30 cellular contexts compared by ENCODE assay signal in the genomic region with DNA sequence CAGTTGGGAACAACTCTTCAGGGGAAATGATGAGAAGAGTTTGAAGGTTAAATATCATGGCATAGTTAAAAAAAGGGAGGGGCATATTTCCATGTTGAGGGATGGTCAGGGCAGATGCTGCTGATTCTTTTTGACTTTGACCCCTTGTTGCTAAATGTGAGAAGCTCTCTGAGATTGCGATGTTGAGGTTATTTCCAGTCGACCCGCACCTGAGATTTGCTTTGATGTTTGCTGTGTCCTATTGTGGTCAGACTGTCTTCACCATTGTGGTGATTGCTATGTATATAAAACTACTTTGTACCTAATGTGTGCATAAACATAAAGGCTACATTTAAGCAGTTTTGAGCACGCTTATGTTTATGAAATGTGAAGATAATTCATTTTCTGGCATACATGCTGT.
"Had no signal": no experiment of that assay in that cellular context is flagged by ENCODE, and none has a peak within 500 bp of the region (broad histone marks: within the 10 kb centered on the region; RNA-seq: fewer than 3 reads in every experiment).

No MANE protein-coding gene starts in this region.

- H3K9ac ChIP-seq: neural progenitor cell, parathyroid adenoma had no signal

- H3K36me3 Mint-ChIP-seq: natural killer cell treated with Interleukin-12 subunit alpha and Interleukin-12 subunit beta and Interleukin-15 and Interleukin-18, amount 100 ng/mL, for 72 hours; stimulated activated effector memory CD8-positive, alpha-beta T cell treated with anti-CD3 and anti-CD28 coated beads, Interleukin-12 subunit alpha, Interleukin-12 subunit beta, amount 100 ng/mL, for 72 hours had no signal

- H3K4me1 Mint-ChIP-seq: naive B cell; neural progenitor cell; stimulated activated effector memory CD8-positive, alpha-beta T cell treated with anti-CD3 and anti-CD28 coated beads, Interleukin-12 subunit alpha, Interleukin-12 subunit beta, amount 100 ng/mL, for 72 hours had no signal

- H3K4me1 ChIP-seq: neural progenitor cell, parathyroid adenoma, psoas muscle, spleen, stomach, thyroid gland, upper lobe of left lung, vagina had no signal

- H3K4me3 ChIP-seq: neural progenitor cell, ovary, psoas muscle, skin epidermis, smooth muscle cell, spleen, stomach, thoracic aorta, thyroid gland, tibial nerve, upper lobe of left lung, vagina had no signal

- H3K4me3 Mint-ChIP-seq: naive B cell; naive thymus-derived CD8-positive, alpha-beta T cell; natural killer cell treated with Interleukin-12 subunit alpha and Interleukin-12 subunit beta and Interleukin-15 and Interleukin-18, amount 100 ng/mL, for 72 hours; neural progenitor cell; stimulated activated effector memory CD8-positive, alpha-beta T cell treated with anti-CD3 and anti-CD28 coated beads, Interleukin-12 subunit alpha, Interleukin-12 subunit beta, amount 100 ng/mL, for 72 hours; stimulated activated naive B cell treated with anti-CD40 and anti-IgM and Interleukin-4, amounts not matched to agents 10 μg/mL and 1 μg/mL and 100 μg/mL, for 72 hours; stimulated activated naive CD8-positive, alpha-beta T cell treated with anti-CD3 and anti-CD28 coated beads, Interleukin-15, Interleukin-2, amounts not matched to agents 100 ng/mL and 50 ng/mL, for 24 hours had no signal

- H2AFZ ChIP-seq: neural progenitor cell, parathyroid adenoma had no signal

- H3K27ac ChIP-seq: neural progenitor cell, ovary, parathyroid adenoma, psoas muscle, skin epidermis, spleen, stomach, thoracic aorta, thyroid gland, tibial nerve, upper lobe of left lung, vagina had no signal

- H3K36me3 ChIP-seq: neural progenitor cell, ovary, stomach, thoracic aorta, thyroid gland, upper lobe of left lung, vagina had no signal

- H3K9me3 ChIP-seq: ovary, psoas muscle, stomach, thoracic aorta, thyroid gland, tibial nerve, vagina had no signal

- H3K9me3 Mint-ChIP-seq: natural killer cell treated with Interleukin-12 subunit alpha and Interleukin-12 subunit beta and Interleukin-15 and Interleukin-18, amount 100 ng/mL, for 72 hours; stimulated activated effector memory CD8-positive, alpha-beta T cell treated with anti-CD3 and anti-CD28 coated beads, Interleukin-12 subunit alpha, Interleukin-12 subunit beta, amount 100 ng/mL, for 72 hours; stimulated activated naive CD8-positive, alpha-beta T cell treated with anti-CD3 and anti-CD28 coated beads, Interleukin-15, Interleukin-2, amounts not matched to agents 100 ng/mL and 50 ng/mL, for 24 hours had no signal

- H3K4me2 ChIP-seq: neural progenitor cell, smooth muscle cell had no signal

- FAIRE-seq: urothelium cell line had no signal

- H3K27ac Mint-ChIP-seq: naive B cell; natural killer cell treated with Interleukin-12 subunit alpha and Interleukin-12 subunit beta and Interleukin-15 and Interleukin-18, amount 100 ng/mL, for 72 hours; progenitor cell of endocrine pancreas; stimulated activated effector memory CD8-positive, alpha-beta T cell treated with anti-CD3 and anti-CD28 coated beads, Interleukin-12 subunit alpha, Interleukin-12 subunit beta, amount 100 ng/mL, for 72 hours; stimulated activated naive B cell treated with anti-CD40 and anti-IgM and Interleukin-4, amounts not matched to agents 10 μg/mL and 1 μg/mL and 100 μg/mL, for 72 hours; stimulated activated naive CD8-positive, alpha-beta T cell treated with anti-CD3 and anti-CD28 coated beads, Interleukin-15, Interleukin-2, amounts not matched to agents 100 ng/mL and 50 ng/mL, for 24 hours had no signal

- H3K27me3 ChIP-seq: neural progenitor cell, ovary, spleen, stomach, thyroid gland, tibial nerve, upper lobe of left lung, vagina had no signal

- H3K27me3 Mint-ChIP-seq: naive B cell; naive thymus-derived CD8-positive, alpha-beta T cell; natural killer cell treated with Interleukin-12 subunit alpha and Interleukin-12 subunit beta and Interleukin-15 and Interleukin-18, amount 100 ng/mL, for 72 hours; progenitor cell of endocrine pancreas; stimulated activated naive B cell treated with anti-CD40 and anti-IgM and Interleukin-4, amounts not matched to agents 10 μg/mL and 1 μg/mL and 100 μg/mL, for 72 hours; stimulated activated naive CD8-positive, alpha-beta T cell treated with anti-CD3 and anti-CD28 coated beads, Interleukin-15, Interleukin-2, amounts not matched to agents 100 ng/mL and 50 ng/mL, for 24 hours had no signal

- DNase-seq: naive B cell; naive thymus-derived CD8-positive, alpha-beta T cell; occipital lobe; ovary; posterior cingulate gyrus; psoas muscle; right cardiac atrium; spleen; stimulated activated CD4-positive, alpha-beta T cell treated with anti-CD3 and anti-CD28 coated beads, Interleukin-12 subunit alpha, Interleukin-12 subunit beta, amount 100 ng/mL, for 4 hours; stimulated activated CD4-positive, alpha-beta T cell treated with anti-CD3 and anti-CD28 coated beads, Interleukin-1b, Interleukin-23, amount 100 ng/mL, for 48 hours; stimulated activated CD4-positive, alpha-beta T cell treated with anti-CD3 and anti-CD28 coated beads, Interleukin-4, amount 100 ng/mL, for 1 hour; stimulated activated naive B cell treated with anti-CD40 and anti-IgM and Interleukin-4, amounts not matched to agents 10 μg/mL and 1 μg/mL and 100 μg/mL, for 72 hours; stimulated activated naive CD4-positive, alpha-beta T cell treated with Interleukin-2 at 50 U/mL for 16 hours; stomach; thyroid gland; trophoblast cell; upper lobe of left lung had no signal

- ATAC-seq: naive thymus-derived CD8-positive, alpha-beta T cell; natural killer cell treated with Interleukin-12 subunit alpha and Interleukin-12 subunit beta and Interleukin-15 and Interleukin-18, amount 100 ng/mL, for 72 hours; psoas muscle; right cardiac atrium; sciatic nerve; stimulated activated effector memory CD8-positive, alpha-beta T cell treated with anti-CD3 and anti-CD28 coated beads, Interleukin-12 subunit alpha, Interleukin-12 subunit beta, amount 100 ng/mL, for 72 hours; stimulated activated naive B cell treated with anti-CD40 and anti-IgM and Interleukin-4, amounts not matched to agents 10 μg/mL and 1 μg/mL and 100 μg/mL, for 72 hours had no signal

- H3K79me2 ChIP-seq: parathyroid adenoma had no signal
